In the genomic region with DNA sequence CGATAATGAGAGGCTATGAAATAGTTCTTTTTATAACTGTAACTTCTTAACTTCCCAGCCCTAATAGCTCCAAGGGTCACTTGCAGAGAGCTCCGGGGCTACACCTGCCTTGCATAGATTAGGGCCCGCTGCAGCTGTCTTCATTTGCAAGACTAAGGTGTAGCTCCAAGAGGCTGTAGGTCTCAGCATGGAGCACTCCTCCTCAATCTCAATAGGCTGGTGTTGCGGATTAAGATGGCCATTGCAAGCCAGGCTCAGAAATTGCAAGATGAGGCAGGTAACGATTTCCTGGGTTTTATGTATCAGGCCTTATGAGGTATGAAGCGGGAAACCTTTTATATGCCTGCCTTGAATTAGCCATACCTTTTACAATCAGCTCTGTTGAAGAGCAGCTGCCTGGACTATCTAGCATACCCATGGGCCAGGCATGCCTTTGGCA, we compare ENCODE assay signal across 24 cellular contexts.
A peak's percentile ranks its signal among the peaks of the same experiment; 100 is the strongest.
DNase-seq lines count a peak whose midpoint lies in the region; ATAC-seq and TF ChIP-seq lines count a peak whose summit lies in the region.
"Had no signal": no experiment of that assay in that cellular context is flagged by ENCODE, and none has a peak within 500 bp of the region (broad histone marks: within the 10 kb centered on the region; RNA-seq: fewer than 3 reads in every experiment).

No MANE protein-coding gene starts in this region.

- peak overlapping the region; percentile 94 for H3K27ac Mint-ChIP-seq in chondrocyte (ENCODE audit: unreplicated experiment)
- H3K27ac Mint-ChIP-seq in activated T-cell treated with anti-CD3 and anti-CD28 coated beads, Interleukin-2, amount 50 U/mL, for 24 hours = no peak overlapping the region
- H3K27ac Mint-ChIP-seq in activated naive CD4-positive, alpha-beta T cell treated with anti-CD3 and anti-CD28 coated beads, Interleukin-2, amount 10 ng/mL, durations not matched to agents 7 days and 5 days = no peak overlapping the region
- no peak overlapping the region for H3K27ac Mint-ChIP-seq in activated naive CD8-positive, alpha-beta T cell treated with anti-CD3 and anti-CD28 coated beads, Interleukin-2, amount 50 U/mL, for 24 hours
- H3K27ac Mint-ChIP-seq: activated naive CD8-positive, alpha-beta T cell treated with anti-CD3 and anti-CD28 coated beads, Interleukin-2, amount 10 ng/mL, durations not matched to agents 7 days and 5 days; activated T-helper 1 cell treated with anti-CD3 and anti-CD28 coated beads, Interleukin-12 subunit alpha, Interleukin-12 subunit beta, Interleukin-2, Interleukin-4 antibody, amounts not matched to agents 30 ng/mL and 10 ng/mL and 1 ng/mL, durations not matched to agents 14 hours and 24 hours and 36 hours; CD4-positive, CD25-positive, alpha-beta regulatory T cell had no signal

- H3K9ac ChIP-seq in ES-I3 (ENCODE audit: low read depth, low read length) (peak overlapping the region; percentile 26), HUES64 (ENCODE audit: low read depth, low read length) (peak overlapping the region; percentile 76)

- no peak for TF ChIP-seq CTCF in chondrocyte (IDR thresholded peaks at IDR 0.05)

- CTCF ChIA-PET in activated naive CD4-positive, alpha-beta T cell treated with anti-CD3 and anti-CD28 coated beads, Interleukin-2, amount 10 ng/mL, durations not matched to agents 7 days and 5 days (lab: Charles Lee) = no interaction called here

- DNase-seq in chondrocyte (ENCODE audit: low spot score) = no peak
- peak; percentile 74 for DNase-seq in iPS-NIHi7 (ENCODE audit: extremely low spot score)
- no peak for DNase-seq in activated T-cell treated with anti-CD3 and anti-CD28 coated beads, Interleukin-2, amount 50 U/mL, for 24 hours
- DNase-seq in activated naive CD4-positive, alpha-beta T cell treated with anti-CD3 and anti-CD28 coated beads, Interleukin-2, amount 10 ng/mL, durations not matched to agents 7 days and 5 days = no peak
- DNase-seq in glomerular visceral epithelial cell (ENCODE audit: extremely low spot score) = no peak
- DNase-seq in activated naive CD8-positive, alpha-beta T cell treated with anti-CD3 and anti-CD28 coated beads, Interleukin-2, amount 50 U/mL, for 24 hours = no peak
- DNase-seq: activated CD4-positive, CD25-positive, alpha-beta regulatory T cell treated with anti-CD3 and anti-CD28 coated beads, Interleukin-2, amount 50 U/mL, for 72 hours; activated CD8-positive, alpha-beta memory T cell treated with anti-CD3 and anti-CD28 coated beads for 24 hours; activated naive CD8-positive, alpha-beta T cell treated with anti-CD3 and anti-CD28 coated beads, Interleukin-2, amount 10 ng/mL, durations not matched to agents 7 days and 5 days; CD4-positive, CD25-positive, alpha-beta regulatory T cell; effector CD8-positive, alpha-beta T cell; IMR-90; left lung; MV-4-11; NCI-H2029 treated with DMSO at 0.1 percent for 48 hours; NCI-H526 treated with DMSO at 0.1 percent for 48 hours; PC-9; stimulated activated CD4-positive, alpha-beta T cell treated with anti-CD3 and anti-CD28 coated beads, Interleukin-2, amount 100 ng/mL, for 24 hours; T1000 had no signal

- peak overlapping the region; percentile 41 for H3K4me3 ChIP-seq in HUES64 (ENCODE audit: low read length)
- H3K4me3 ChIP-seq: left lung, pancreas, PC-9, SJSA1 had no signal

- H3K4me3 Mint-ChIP-seq in chondrocyte (ENCODE audit: unreplicated experiment) = no peak overlapping the region
- no peak overlapping the region for H3K4me3 Mint-ChIP-seq in activated T-cell treated with anti-CD3 and anti-CD28 coated beads, Interleukin-2, amount 50 U/mL, for 24 hours
- no peak overlapping the region for H3K4me3 Mint-ChIP-seq in activated naive CD4-positive, alpha-beta T cell treated with anti-CD3 and anti-CD28 coated beads, Interleukin-2, amount 10 ng/mL, durations not matched to agents 7 days and 5 days
- H3K4me3 Mint-ChIP-seq in activated naive CD8-positive, alpha-beta T cell treated with anti-CD3 and anti-CD28 coated beads, Interleukin-2, amount 50 U/mL, for 24 hours = no peak overlapping the region
- H3K4me3 Mint-ChIP-seq: activated naive CD8-positive, alpha-beta T cell treated with anti-CD3 and anti-CD28 coated beads, Interleukin-2, amount 10 ng/mL, durations not matched to agents 7 days and 5 days; activated T-helper 1 cell treated with anti-CD3 and anti-CD28 coated beads, Interleukin-12 subunit alpha, Interleukin-12 subunit beta, Interleukin-2, Interleukin-4 antibody, amounts not matched to agents 30 ng/mL and 10 ng/mL and 1 ng/mL, durations not matched to agents 14 hours and 24 hours and 36 hours; CD4-positive, CD25-positive, alpha-beta regulatory T cell had no signal

- no peaks in the 10 kb centered on the region for H3K36me3 Mint-ChIP-seq in chondrocyte (ENCODE audit: low read depth)
- no peaks in the 10 kb centered on the region for H3K36me3 Mint-ChIP-seq in activated T-cell treated with anti-CD3 and anti-CD28 coated beads, Interleukin-2, amount 50 U/mL, for 24 hours (ENCODE audit: low read depth)
- H3K36me3 Mint-ChIP-seq in activated naive CD4-positive, alpha-beta T cell treated with anti-CD3 and anti-CD28 coated beads, Interleukin-2, amount 10 ng/mL, durations not matched to agents 7 days and 5 days = no peaks in the 10 kb centered on the region
- no peaks in the 10 kb centered on the region for H3K36me3 Mint-ChIP-seq in activated naive CD8-positive, alpha-beta T cell treated with anti-CD3 and anti-CD28 coated beads, Interleukin-2, amount 50 U/mL, for 24 hours (ENCODE audit: low read depth)

- no peaks in the 10 kb centered on the region for H3K27me3 ChIP-seq in HUES64 (ENCODE audit: insufficient read depth, low read length)
- H3K27me3 ChIP-seq: left lung, pancreas had no signal

- H3K27me3 Mint-ChIP-seq in chondrocyte (ENCODE audit: low read depth) = no peaks in the 10 kb centered on the region
- H3K27me3 Mint-ChIP-seq in activated T-cell treated with anti-CD3 and anti-CD28 coated beads, Interleukin-2, amount 50 U/mL, for 24 hours = no peaks in the 10 kb centered on the region
- no peaks in the 10 kb centered on the region for H3K27me3 Mint-ChIP-seq in activated naive CD4-positive, alpha-beta T cell treated with anti-CD3 and anti-CD28 coated beads, Interleukin-2, amount 10 ng/mL, durations not matched to agents 7 days and 5 days
- no peaks in the 10 kb centered on the region for H3K27me3 Mint-ChIP-seq in activated naive CD8-positive, alpha-beta T cell treated with anti-CD3 and anti-CD28 coated beads, Interleukin-2, amount 50 U/mL, for 24 hours
- H3K27me3 Mint-ChIP-seq: activated naive CD8-positive, alpha-beta T cell treated with anti-CD3 and anti-CD28 coated beads, Interleukin-2, amount 10 ng/mL, durations not matched to agents 7 days and 5 days; CD4-positive, CD25-positive, alpha-beta regulatory T cell had no signal

- no peaks in the 10 kb centered on the region for H3K9me3 Mint-ChIP-seq in chondrocyte (ENCODE audit: low read depth)
- H3K9me3 Mint-ChIP-seq in activated T-cell treated with anti-CD3 and anti-CD28 coated beads, Interleukin-2, amount 50 U/mL, for 24 hours = no peaks in the 10 kb centered on the region
- no peaks in the 10 kb centered on the region for H3K9me3 Mint-ChIP-seq in activated naive CD4-positive, alpha-beta T cell treated with anti-CD3 and anti-CD28 coated beads, Interleukin-2, amount 10 ng/mL, durations not matched to agents 7 days and 5 days
- H3K9me3 Mint-ChIP-seq in activated naive CD8-positive, alpha-beta T cell treated with anti-CD3 and anti-CD28 coated beads, Interleukin-2, amount 50 U/mL, for 24 hours = no peaks in the 10 kb centered on the region
- H3K9me3 Mint-ChIP-seq: activated naive CD8-positive, alpha-beta T cell treated with anti-CD3 and anti-CD28 coated beads, Interleukin-2, amount 10 ng/mL, durations not matched to agents 7 days and 5 days; activated T-helper 1 cell treated with anti-CD3 and anti-CD28 coated beads, Interleukin-12 subunit alpha, Interleukin-12 subunit beta, Interleukin-2, Interleukin-4 antibody, amounts not matched to agents 30 ng/mL and 10 ng/mL and 1 ng/mL, durations not matched to agents 14 hours and 24 hours and 36 hours; CD4-positive, CD25-positive, alpha-beta regulatory T cell had no signal

- H3K27ac ChIP-seq in HUES64 (ENCODE audit: low read depth, low read length) = peak overlapping the region; percentile 99
- H3K27ac ChIP-seq: left lung, pancreas, PC-9, SJSA1 had no signal

- H3K4me1 ChIP-seq in ES-I3 (ENCODE audit: insufficient read depth, low read length) (peaks cover 52% of the 10 kb centered on the region), HUES64 (ENCODE audit: insufficient read depth, low read length) (peaks cover 60% of the 10 kb centered on the region)
- H3K4me1 ChIP-seq: left lung, pancreas, SJSA1 had no signal

- no peaks in the 10 kb centered on the region for H3K36me3 ChIP-seq in ES-I3 (ENCODE audit: insufficient read depth, low read length)
- no peaks in the 10 kb centered on the region for H3K36me3 ChIP-seq in HUES64 (ENCODE audit: insufficient read depth, low read length)
- H3K36me3 ChIP-seq: left lung, pancreas, SJSA1 had no signal

- peaks cover 51% of the 10 kb centered on the region for H3K4me1 Mint-ChIP-seq in chondrocyte (ENCODE audit: low read depth)
- H3K4me1 Mint-ChIP-seq in activated T-cell treated with anti-CD3 and anti-CD28 coated beads, Interleukin-2, amount 50 U/mL, for 24 hours (ENCODE audit: low read depth) = peaks cover 4% of the 10 kb centered on the region
- no peaks in the 10 kb centered on the region for H3K4me1 Mint-ChIP-seq in activated naive CD4-positive, alpha-beta T cell treated with anti-CD3 and anti-CD28 coated beads, Interleukin-2, amount 10 ng/mL, durations not matched to agents 7 days and 5 days
- H3K4me1 Mint-ChIP-seq in activated naive CD8-positive, alpha-beta T cell treated with anti-CD3 and anti-CD28 coated beads, Interleukin-2, amount 50 U/mL, for 24 hours = no peaks in the 10 kb centered on the region
- H3K4me1 Mint-ChIP-seq: activated naive CD8-positive, alpha-beta T cell treated with anti-CD3 and anti-CD28 coated beads, Interleukin-2, amount 10 ng/mL, durations not matched to agents 7 days and 5 days had no signal

- WGBS in HUES64 = 2% methylated on average over 5 of the region's 6 CpGs

- no peaks in the 10 kb centered on the region for H3K9me3 ChIP-seq in ES-I3 (ENCODE audit: control insufficient read depth, insufficient read depth, low read length)
- no peaks in the 10 kb centered on the region for H3K9me3 ChIP-seq in HUES64 (ENCODE audit: insufficient read depth, low read depth, low read length)
- H3K9me3 ChIP-seq: left lung, pancreas, SJSA1 had no signal

- no peak for ATAC-seq in activated naive CD8-positive, alpha-beta T cell treated with anti-CD3 and anti-CD28 coated beads, Interleukin-2, amount 50 U/mL, for 24 hours
